9 cellular contexts compared by ENCODE assay signal in genomic region chr14:22557846-22558220, GRCh38. TPM values are rescaled to one million over a fixed set of nuclear protein-coding genes. Genes with fewer than 3 reads are reported as not detected.
DNase-seq lines count a peak whose midpoint lies in the region; ATAC-seq lines count a peak whose summit lies in the region.
"Had no signal": no experiment of that assay in that cellular context is flagged by ENCODE, and none has a peak within 500 bp of the region (broad histone marks: within the 10 kb centered on the region; RNA-seq: fewer than 3 reads in every experiment).

No MANE protein-coding gene starts in this region.

- H3K27ac Mint-ChIP-seq in activated CD8-positive, alpha-beta memory T cell treated with anti-CD3 and anti-CD28 coated beads, Interleukin-2, amount 10 ng/mL, durations not matched to agents 7 days and 5 days = peak overlapping the region; percentile 94
- peak overlapping the region; percentile 99 for H3K27ac Mint-ChIP-seq in activated CD4-positive, alpha-beta memory T cell treated with anti-CD3 and anti-CD28 coated beads for 36 hours
- H3K27ac Mint-ChIP-seq in stimulated activated naive B cell treated with anti-CD40 and anti-IgM and Interleukin-4, amounts not matched to agents 10 μg/mL and 1 μg/mL and 100 μg/mL, for 72 hours = peak overlapping the region; percentile 98

- CTCF ChIA-PET in activated CD8-positive, alpha-beta memory T cell treated with anti-CD3 and anti-CD28 coated beads, Interleukin-2, amount 10 ng/mL, durations not matched to agents 7 days and 5 days (lab: Charles Lee) = interaction anchor here (0.6 to 18.6 kb wide), 19 partner anchors 8 to 847 kb away, joined by 3 to 642 read pairs (median 3); partner anchors contain the start of genes ABHD4, OXA1L and PRMT5
- CTCF ChIA-PET in activated CD4-positive, alpha-beta memory T cell treated with anti-CD3 and anti-CD28 coated beads for 36 hours (lab: Charles Lee) = interaction anchor here (0.6 to 5.6 kb wide), 23 partner anchors 8 to 835 kb away, joined by 3 to 268 read pairs (median 5); partner anchors contain the start of gene LRP10

- peaks cover 12% of the 10 kb centered on the region for H3K36me3 Mint-ChIP-seq in activated CD8-positive, alpha-beta memory T cell treated with anti-CD3 and anti-CD28 coated beads, Interleukin-2, amount 10 ng/mL, durations not matched to agents 7 days and 5 days
- peaks cover 21% of the 10 kb centered on the region for H3K36me3 Mint-ChIP-seq in activated CD4-positive, alpha-beta memory T cell treated with anti-CD3 and anti-CD28 coated beads for 36 hours
- peaks cover 17 to 45% of the 10 kb centered on the region in 2 donors for H3K36me3 Mint-ChIP-seq in stimulated activated naive B cell treated with anti-CD40 and anti-IgM and Interleukin-4, amounts not matched to agents 10 μg/mL and 1 μg/mL and 100 μg/mL, for 72 hours

- no peak for ATAC-seq in activated CD8-positive, alpha-beta memory T cell treated with anti-CD3 and anti-CD28 coated beads, Interleukin-2, amount 10 ng/mL, durations not matched to agents 7 days and 5 days
- ATAC-seq in stimulated activated naive B cell treated with anti-CD40 and anti-IgM and Interleukin-4, amounts not matched to agents 10 μg/mL and 1 μg/mL and 100 μg/mL, for 72 hours (replicated peaks) = no peak
- no peak for ATAC-seq in activated CD4-positive, CD25-positive, alpha-beta regulatory T cell treated with anti-CD3 and anti-CD28 coated beads, Interleukin-2, amount 50 U/mL, for 24 hours

- DNase-seq in activated CD8-positive, alpha-beta memory T cell treated with anti-CD3 and anti-CD28 coated beads, Interleukin-2, amount 10 ng/mL, durations not matched to agents 7 days and 5 days = peak; percentile 46
- DNase-seq in activated CD8-positive, alpha-beta memory T cell treated with anti-CD3 and anti-CD28 coated beads, Interleukin-2, amount 50 U/mL, for 4 hours = no peak
- DNase-seq in activated CD4-positive, alpha-beta memory T cell treated with anti-CD3 and anti-CD28 coated beads for 36 hours = no peak
- peak; percentile 35 for DNase-seq in left kidney (ENCODE audit: low read depth, low spot score)
- no peak for DNase-seq in stimulated activated naive B cell treated with anti-CD40 and anti-IgM and Interleukin-4, amounts not matched to agents 10 μg/mL and 1 μg/mL and 100 μg/mL, for 72 hours
- no peak for DNase-seq in NCI-H187 (lab: John Stamatoyannopoulos, UW)
- no peak for DNase-seq in medulla oblongata (ENCODE audit: extremely low spot score)
- DNase-seq: cerebellar nuclear complex had no signal

- H3K4me1 Mint-ChIP-seq in activated CD8-positive, alpha-beta memory T cell treated with anti-CD3 and anti-CD28 coated beads, Interleukin-2, amount 10 ng/mL, durations not matched to agents 7 days and 5 days = peaks cover 91% of the 10 kb centered on the region
- peaks cover 84% of the 10 kb centered on the region for H3K4me1 Mint-ChIP-seq in activated CD4-positive, alpha-beta memory T cell treated with anti-CD3 and anti-CD28 coated beads for 36 hours (ENCODE audit: low read depth)
- peaks cover 63 to 98% of the 10 kb centered on the region in 2 donors for H3K4me1 Mint-ChIP-seq in stimulated activated naive B cell treated with anti-CD40 and anti-IgM and Interleukin-4, amounts not matched to agents 10 μg/mL and 1 μg/mL and 100 μg/mL, for 72 hours

- H3K27me3 Mint-ChIP-seq in activated CD8-positive, alpha-beta memory T cell treated with anti-CD3 and anti-CD28 coated beads, Interleukin-2, amount 10 ng/mL, durations not matched to agents 7 days and 5 days = peaks cover 3% of the 10 kb centered on the region
- peaks cover 4% of the 10 kb centered on the region for H3K27me3 Mint-ChIP-seq in activated CD4-positive, alpha-beta memory T cell treated with anti-CD3 and anti-CD28 coated beads for 36 hours
- H3K27me3 Mint-ChIP-seq in stimulated activated naive B cell treated with anti-CD40 and anti-IgM and Interleukin-4, amounts not matched to agents 10 μg/mL and 1 μg/mL and 100 μg/mL, for 72 hours = peaks cover 0 to 4% of the 10 kb centered on the region in 2 donors

- peak overlapping the region; percentile 68 for H3K4me3 Mint-ChIP-seq in activated CD8-positive, alpha-beta memory T cell treated with anti-CD3 and anti-CD28 coated beads, Interleukin-2, amount 10 ng/mL, durations not matched to agents 7 days and 5 days
- H3K4me3 Mint-ChIP-seq in activated CD4-positive, alpha-beta memory T cell treated with anti-CD3 and anti-CD28 coated beads for 36 hours = peak overlapping the region; percentile 78
- peak overlapping the region; percentile 6 to 49 for H3K4me3 Mint-ChIP-seq in stimulated activated naive B cell treated with anti-CD40 and anti-IgM and Interleukin-4, amounts not matched to agents 10 μg/mL and 1 μg/mL and 100 μg/mL, for 72 hours

- POLR2A ChIA-PET in activated CD4-positive, alpha-beta memory T cell treated with anti-CD3 and anti-CD28 coated beads for 36 hours (lab: Charles Lee) = interaction anchor here (0.7 to 5.2 kb wide), 16 partner anchors 8 to 644 kb away, joined by 3 to 77 read pairs (median 3); partner anchors contain the start of gene OXA1L

- no peaks in the 10 kb centered on the region for H3K9me3 Mint-ChIP-seq in activated CD8-positive, alpha-beta memory T cell treated with anti-CD3 and anti-CD28 coated beads, Interleukin-2, amount 10 ng/mL, durations not matched to agents 7 days and 5 days (ENCODE audit: low read depth)
- H3K9me3 Mint-ChIP-seq in activated CD4-positive, alpha-beta memory T cell treated with anti-CD3 and anti-CD28 coated beads for 36 hours = peaks cover 3% of the 10 kb centered on the region
- H3K9me3 Mint-ChIP-seq in stimulated activated naive B cell treated with anti-CD40 and anti-IgM and Interleukin-4, amounts not matched to agents 10 μg/mL and 1 μg/mL and 100 μg/mL, for 72 hours = peaks cover 0 to 1% of the 10 kb centered on the region in 2 donors

- intact Hi-C loops in activated CD4-positive, alpha-beta memory T cell treated with anti-CD3 and anti-CD28 coated beads for 36 hours (cut with micrococcal nuclease) = loop anchor here (1.0 to 10.0 kb wide), 17 partner anchors 12 to 1291 kb away; partner anchors contain the start of genes CHD8, HNRNPC, MRPL52 and RBM23

RNA-seq across cellular contexts. Expression of gene DAD1, which starts 31.2 kb away (rescaled TPM):
- 100 to 1,000 TPM; 115 to 185 TPM for total RNA-seq in activated CD8-positive, alpha-beta memory T cell treated with anti-CD3 and anti-CD28 coated beads, Interleukin-2, amount 10 ng/mL, durations not matched to agents 7 days and 5 days
- 100 to 1,000 TPM; 292 to 305 TPM for total RNA-seq in activated CD4-positive, alpha-beta memory T cell treated with anti-CD3 and anti-CD28 coated beads for 36 hours

RNA-seq across cellular contexts. Expression of gene ABHD4, which starts 40.3 kb away (rescaled TPM):
- total RNA-seq in activated CD8-positive, alpha-beta memory T cell treated with anti-CD3 and anti-CD28 coated beads, Interleukin-2, amount 10 ng/mL, durations not matched to agents 7 days and 5 days = 10 to 100 TPM; 11.8 to 13.8 TPM
- 10 to 100 TPM; 10.0 to 13.6 TPM for total RNA-seq in activated CD4-positive, alpha-beta memory T cell treated with anti-CD3 and anti-CD28 coated beads for 36 hours

Comparison
In these comparisons a context has a peak if more than half of its experiments do, and no peak if none do; other contexts are left out.
1. DNase-seq: peak in activated CD8-positive, alpha-beta memory T cell treated with anti-CD3 and anti-CD28 coated beads, Interleukin-2, amount 10 ng/mL, durations not matched to agents 7 days and 5 days (single experiment) and left kidney (single experiment); none in activated CD8-positive, alpha-beta memory T cell treated with anti-CD3 and anti-CD28 coated beads, Interleukin-2, amount 50 U/mL, for 4 hours (single experiment), activated CD4-positive, alpha-beta memory T cell treated with anti-CD3 and anti-CD28 coated beads for 36 hours (single experiment), stimulated activated naive B cell treated with anti-CD40 and anti-IgM and Interleukin-4, amounts not matched to agents 10 μg/mL and 1 μg/mL and 100 μg/mL, for 72 hours (single experiment), NCI-H187 (0 of 2) and medulla oblongata (single experiment).
2. H3K4me3 Mint-ChIP-seq: peak in every context shown above with its lines; median percentile 78 in activated CD4-positive, alpha-beta memory T cell treated with anti-CD3 and anti-CD28 coated beads for 36 hours; 68 in activated CD8-positive, alpha-beta memory T cell treated with anti-CD3 and anti-CD28 coated beads, Interleukin-2, amount 10 ng/mL, durations not matched to agents 7 days and 5 days; 28 in stimulated activated naive B cell treated with anti-CD40 and anti-IgM and Interleukin-4, amounts not matched to agents 10 μg/mL and 1 μg/mL and 100 μg/mL, for 72 hours.
3. Peak in every context shown above with its lines, with median percentiles within 50 percentile points of each other: H3K27ac Mint-ChIP-seq.